13 cellular contexts compared by ENCODE assay signal in genomic region chr1:219113261-219113660, GRCh38.
A peak's percentile ranks its signal among the peaks of the same experiment; 100 is the strongest.
DNase-seq lines count a peak whose midpoint lies in the region; ATAC-seq and TF ChIP-seq lines count a peak whose summit lies in the region.
"Had no signal": no experiment of that assay in that cellular context is flagged by ENCODE, and none has a peak within 500 bp of the region (broad histone marks: within the 10 kb centered on the region; RNA-seq: fewer than 3 reads in every experiment).

No MANE protein-coding gene starts in this region.

- DNase-seq in IMR-90, result peak; percentile 24
- peak; percentile 20 for DNase-seq in epithelial cell of esophagus (ENCODE audit: low read depth)
- peak; percentile 25 for DNase-seq in fibroblast of pulmonary artery (ENCODE audit: low read depth)
- peak; percentile 38 for DNase-seq in stromal cell of bone marrow (ENCODE audit: low read depth)
- DNase-seq in activated T-cell treated with anti-CD3 and anti-CD28 coated beads, Interleukin-2, amount 50 U/mL, for 4 hours, result no peak
- DNase-seq: CD8-positive, alpha-beta T cell; GM23248 had no signal

- no peak overlapping the region for H2BK20ac ChIP-seq in IMR-90 (ENCODE audit: low read depth, low read length)

- H3K9ac ChIP-seq in IMR-90 (ENCODE audit: low read depth, low read length), result no peak overlapping the region
- H3K9ac ChIP-seq: BLaER1 treated with 17β-estradiol and CSF1 and Interleukin-3, amounts not matched to agents 10 nM and 100 nM; GM23248 had no signal

- intact Hi-C loops in IMR-90 (cut with micrococcal nuclease), result no loop called here

- in situ Hi-C loops in IMR-90 (cut with MboI; ENCODE audit: low sequenced_read_pairs), result no loop called here

- no peak overlapping the region for H3K4me3 ChIP-seq in IMR-90 (ENCODE audit: insufficient read depth, low read depth, low read length)
- H3K4me3 ChIP-seq in epithelial cell of esophagus (ENCODE audit: low read length), result no peak overlapping the region
- H3K4me3 ChIP-seq in fibroblast of pulmonary artery (replicated peaks; ENCODE audit: low read depth, low read length), result no peak overlapping the region
- H3K4me3 ChIP-seq: BLaER1 treated with 17β-estradiol and CSF1 and Interleukin-3, amounts not matched to agents 10 nM and 100 nM; GM23248; HAP-1 had no signal

- H3K4ac ChIP-seq in IMR-90 (ENCODE audit: low read depth, low read length), result no peak overlapping the region

- no peak overlapping the region for H4K91ac ChIP-seq in IMR-90 (ENCODE audit: insufficient read depth, low read depth, low read length)

- H3K4me1 ChIP-seq in IMR-90 (ENCODE audit: control insufficient read depth, insufficient read depth, low read length), result no peaks in the 10 kb centered on the region
- H3K4me1 ChIP-seq: BLaER1 treated with 17β-estradiol and CSF1 and Interleukin-3, amounts not matched to agents 10 nM and 100 nM; HAP-1 had no signal

- CTCF ChIA-PET in IMR-90 (lab: Yijun Ruan, JAX), result interaction anchor here (0.7 kb wide), 1 partner anchor 47 kb away, joined by 3 read pairs; no protein-coding TSS in a partner anchor

- no peak overlapping the region for H2BK5ac ChIP-seq in IMR-90 (ENCODE audit: low read depth, low read length, poor library complexity, severe bottlenecking)

- H3K56ac ChIP-seq in IMR-90 (ENCODE audit: extremely low read depth, insufficient read depth, low read length), result no peak overlapping the region

- H2AK9ac ChIP-seq in IMR-90 (replicated peaks; ENCODE audit: low read depth, low read length, poor library complexity), result no peak overlapping the region

- no peak overlapping the region for H4K5ac ChIP-seq in IMR-90 (ENCODE audit: low read depth, low read length)

- dilution Hi-C loops in IMR-90 (cut with HindIII; ENCODE audit: low sequenced_read_pairs, unreplicated experiment), result no loop called here

- no TSS peak for BruUV-seq in IMR-90 (replicated peaks; lab: Mats Ljungman, UMichigan)

- H3K27me3 ChIP-seq in IMR-90 (ENCODE audit: control insufficient read depth, insufficient read depth, low read length), result no peaks in the 10 kb centered on the region
- H3K27me3 ChIP-seq: BLaER1 treated with 17β-estradiol and CSF1 and Interleukin-3, amounts not matched to agents 10 nM and 100 nM had no signal

- no peak overlapping the region for H4K8ac ChIP-seq in IMR-90 (ENCODE audit: low read depth in 2 of 2, low read length in 2 of 2)

- no peak overlapping the region for H3K14ac ChIP-seq in IMR-90 (replicated peaks; ENCODE audit: low read depth, low read length)

- H3K79me1 ChIP-seq in IMR-90 (ENCODE audit: low read depth in 1 of 2, low read length in 2 of 2), result no peaks in the 10 kb centered on the region

- H3K27ac ChIP-seq in IMR-90 (ENCODE audit: insufficient read depth, low read length), result no peak overlapping the region
- H3K27ac ChIP-seq: BLaER1 treated with 17β-estradiol and CSF1 and Interleukin-3, amounts not matched to agents 10 nM and 100 nM; GM23248 had no signal

- H2AK5ac ChIP-seq in IMR-90 (ENCODE audit: low read depth, low read length), result no peak overlapping the region

- TF ChIP-seq CTCF in IMR-90 (conservative IDR thresholded peaks at IDR 0.05; ENCODE audit: low read depth, low read length), result no peak
- TF ChIP-seq CTCF in epithelial cell of esophagus (IDR thresholded peaks at IDR 0.05; ENCODE audit: insufficient read depth, low read depth, low read length, missing control alignments), result no peak
- no peak for TF ChIP-seq CTCF in fibroblast of pulmonary artery (IDR thresholded peaks at IDR 0.05; ENCODE audit: low read length, missing control alignments)

- no peak overlapping the region for H3K18ac ChIP-seq in IMR-90 (ENCODE audit: low read depth, low read length)

- no peaks in the 10 kb centered on the region for H3K36me3 Mint-ChIP-seq in activated T-cell treated with anti-CD3 and anti-CD28 coated beads, Interleukin-2, amount 50 U/mL, for 4 hours (ENCODE audit: insufficient read depth)
- H3K36me3 Mint-ChIP-seq: CD8-positive, alpha-beta T cell had no signal

- no peaks in the 10 kb centered on the region for H3K9me1 ChIP-seq in IMR-90 (ENCODE audit: insufficient read depth, low read length)

- no peak overlapping the region for H3K23ac ChIP-seq in IMR-90 (ENCODE audit: low read depth, low read length)

- no peaks in the 10 kb centered on the region for H4K20me1 ChIP-seq in IMR-90 (ENCODE audit: insufficient read depth, low read length)
- H4K20me1 ChIP-seq: BLaER1 treated with 17β-estradiol and CSF1 and Interleukin-3, amounts not matched to agents 10 nM and 100 nM had no signal

- no peak overlapping the region for H3K4me2 ChIP-seq in IMR-90 (ENCODE audit: low read depth, low read length)
- H3K4me2 ChIP-seq: BLaER1 treated with 17β-estradiol and CSF1 and Interleukin-3, amounts not matched to agents 10 nM and 100 nM had no signal

- no peak overlapping the region for H2BK120ac ChIP-seq in IMR-90 (ENCODE audit: low read depth, low read length)

- TF ChIP-seq RAD21 in IMR-90 (IDR thresholded peaks at IDR 0.05; ENCODE audit: low read length), result no peak

- no peak overlapping the region for H3K4me3 Mint-ChIP-seq in activated T-cell treated with anti-CD3 and anti-CD28 coated beads, Interleukin-2, amount 50 U/mL, for 4 hours
- H3K4me3 Mint-ChIP-seq: B cell; CD8-positive, alpha-beta T cell; IgD-negative memory B cell had no signal

- no peak overlapping the region for H2BK15ac ChIP-seq in IMR-90 (ENCODE audit: low read depth, low read length)

- H2AFZ ChIP-seq in IMR-90 (replicated peaks; ENCODE audit: low read length, poor library complexity), result no peak overlapping the region
- H2AFZ ChIP-seq: GM23248 had no signal

- H3K4me1 Mint-ChIP-seq in activated T-cell treated with anti-CD3 and anti-CD28 coated beads, Interleukin-2, amount 50 U/mL, for 4 hours (ENCODE audit: low read depth), result no peaks in the 10 kb centered on the region

- H3K36me3 ChIP-seq in IMR-90 (ENCODE audit: control insufficient read depth, insufficient read depth, low read length), result no peaks in the 10 kb centered on the region
- H3K36me3 ChIP-seq: BLaER1 treated with 17β-estradiol and CSF1 and Interleukin-3, amounts not matched to agents 10 nM and 100 nM; HAP-1 had no signal

- no peaks in the 10 kb centered on the region for H3K9me3 ChIP-seq in IMR-90 (ENCODE audit: control insufficient read depth, insufficient read depth, low read length)
- H3K9me3 ChIP-seq: HAP-1 had no signal

- no peak for ATAC-seq in IMR-90 (ENCODE audit: low read depth)
- no peak for ATAC-seq in HG03139 (IDR thresholded peaks at IDR 0.05; ENCODE audit: unreplicated experiment)
- no peak for ATAC-seq in activated T-cell treated with anti-CD3 and anti-CD28 coated beads, Interleukin-2, amount 50 U/mL, for 4 hours
- no peak for ATAC-seq in GM18517 (IDR thresholded peaks at IDR 0.05; ENCODE audit: unreplicated experiment)
- ATAC-seq: CD8-positive, alpha-beta T cell had no signal

- peaks cover 20% of the 10 kb centered on the region for H3K9me3 Mint-ChIP-seq in activated T-cell treated with anti-CD3 and anti-CD28 coated beads, Interleukin-2, amount 50 U/mL, for 4 hours

- POLR2A ChIA-PET in IMR-90 (lab: Charles Lee; ENCODE audit: unreplicated experiment), result no interaction called here

- TF ChIP-seq POLR2A in IMR-90 (IDR thresholded peaks at IDR 0.05; ENCODE audit: low read depth, low read length), result no peak

- peaks cover 4% of the 10 kb centered on the region for H3K27me3 Mint-ChIP-seq in activated T-cell treated with anti-CD3 and anti-CD28 coated beads, Interleukin-2, amount 50 U/mL, for 4 hours (ENCODE audit: low read depth)
- H3K27me3 Mint-ChIP-seq: B cell had no signal

TF ChIP-seq in IMR-90, 13 proteins besides CTCF, POLR2A, EP300 and RAD21:
- TF ChIP-seq ELK1 (IDR thresholded peaks at IDR 0.05; ENCODE audit: borderline replicate concordance, low read depth, low read length) (no peak), NFE2L2 (IDR thresholded peaks at IDR 0.05; ENCODE audit: low read depth, low read length) (no peak), RCOR1 (IDR thresholded peaks at IDR 0.05; ENCODE audit: insufficient replicate concordance, low read length) (no peak), CEBPB (IDR thresholded peaks at IDR 0.05; ENCODE audit: low read depth, low read length) (no peak), USF2 (IDR thresholded peaks at IDR 0.05; ENCODE audit: low read depth, low read length) (no peak), FOS (IDR thresholded peaks at IDR 0.05; ENCODE audit: low read depth, low read length) (no peak), MAFK (IDR thresholded peaks at IDR 0.05; ENCODE audit: low read depth, low read length) (no peak), SMC3 (IDR thresholded peaks at IDR 0.05; ENCODE audit: low read depth, low read length) (no peak), MAZ (IDR thresholded peaks at IDR 0.05; ENCODE audit: borderline replicate concordance, low read depth, low read length) (no peak), BHLHE40 (IDR thresholded peaks at IDR 0.05; ENCODE audit: low read depth, low read length) (no peak), CHD1 (IDR thresholded peaks at IDR 0.05; ENCODE audit: low read depth, low read length) (no peak), RFX5 (IDR thresholded peaks at IDR 0.05; ENCODE audit: low read depth, low read length) (no peak), MXI1 (IDR thresholded peaks at IDR 0.05; ENCODE audit: borderline replicate concordance, low read depth, low read length) (no peak)
